1 cellular context compared by ENCODE assay signal in genomic region chr20:62825288-62825993, GRCh38.
TF ChIP-seq lines count a peak whose summit lies in the region.

No MANE protein-coding gene starts in this region.

TF ChIP-seq in GM12891, 5 proteins besides CTCF, POLR2A, EP300 and RAD21:
- TF ChIP-seq PAX5 (IDR thresholded peaks at IDR 0.05; ENCODE audit: insufficient read depth, low read length, severe bottlenecking) (no peak), POU2F2 (IDR thresholded peaks at IDR 0.05; ENCODE audit: low read depth, low read length) (no peak)
